10 cellular contexts compared by ENCODE assay signal in the genomic region with DNA sequence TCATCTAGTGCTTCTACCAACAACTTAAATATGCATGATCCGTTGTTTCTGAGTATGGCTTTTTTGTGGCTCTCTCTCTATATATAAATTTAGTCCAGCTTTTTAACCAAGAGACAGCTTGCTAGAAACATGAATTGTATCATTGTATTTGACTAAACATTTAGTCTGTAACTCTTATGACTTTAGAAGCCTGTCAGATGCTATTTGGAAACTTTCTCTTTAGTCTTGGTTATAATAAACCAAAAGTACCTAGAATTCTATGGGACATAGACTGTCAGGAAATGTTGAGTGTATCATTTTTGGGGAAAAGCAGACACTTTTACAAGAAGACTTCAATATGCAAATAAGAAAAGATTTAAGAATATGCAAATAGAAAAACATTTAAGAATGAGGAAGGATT.
DNase-seq lines count a peak whose midpoint lies in the region; ATAC-seq and TF ChIP-seq lines count a peak whose summit lies in the region.
"Had no signal": no experiment of that assay in that cellular context is flagged by ENCODE, and none has a peak within 500 bp of the region (broad histone marks: within the 10 kb centered on the region; RNA-seq: fewer than 3 reads in every experiment).

No MANE protein-coding gene starts in this region.

- no peak overlapping the region for H3K4me3 Mint-ChIP-seq in CD8-positive, alpha-beta memory T cell

- no peaks in the 10 kb centered on the region for H3K36me3 Mint-ChIP-seq in CD8-positive, alpha-beta memory T cell
- H3K36me3 Mint-ChIP-seq: CD4-positive, CD25-positive, alpha-beta regulatory T cell had no signal

- peak overlapping the region; percentile 32 for H3K27ac ChIP-seq in CD8-positive, alpha-beta memory T cell (ENCODE audit: low read depth, low read length)
- peak overlapping the region; percentile 33 for H3K27ac ChIP-seq in epithelial cell of prostate
- no peak overlapping the region for H3K27ac ChIP-seq in RWPE1

- peak; percentile 11 for ATAC-seq in GM21390 (IDR thresholded peaks at IDR 0.05; ENCODE audit: unreplicated experiment)
- peak; percentile 2 for ATAC-seq in HG03442 (IDR thresholded peaks at IDR 0.05; ENCODE audit: unreplicated experiment)

- H3K9me3 Mint-ChIP-seq in CD8-positive, alpha-beta memory T cell, result no peaks in the 10 kb centered on the region

- H3K4me3 ChIP-seq in CD8-positive, alpha-beta memory T cell (ENCODE audit: low read length), result no peak overlapping the region
- no peak overlapping the region for H3K4me3 ChIP-seq in HAP-1

- DNase-seq in CD8-positive, alpha-beta memory T cell, result no peak
- DNase-seq in epithelial cell of prostate (ENCODE audit: low read depth, low spot score) (no peak), RWPE1 (ENCODE audit: low spot score) (no peak), HAP-1 (ENCODE audit: low spot score in 2 of 2) (no peak)
- no peak for DNase-seq in stimulated activated naive CD4-positive, alpha-beta T cell treated with Interleukin-2 at 50 U/mL for 16 hours (lab: John Stamatoyannopoulos, UW)
- no peak for DNase-seq in stimulated activated CD4-positive, alpha-beta T cell treated with anti-CD3 and anti-CD28 coated beads, Interleukin-1b, Interleukin-23, amount 100 ng/mL, for 48 hours
- DNase-seq: NCI-H524 had no signal

- TF ChIP-seq CTCF in RWPE1 (conservative IDR thresholded peaks at IDR 0.05; ENCODE audit: low read depth), result no peak

- in situ Hi-C loops in HAP-1 (cut with MboI; ENCODE audit: low sequenced_read_pairs), result no loop called here

- H3K4me1 ChIP-seq in CD8-positive, alpha-beta memory T cell (ENCODE audit: insufficient read depth, low read length), result no peaks in the 10 kb centered on the region
- peaks cover 2% of the 10 kb centered on the region; the same call in 1 of the 2 replicates for H3K4me1 ChIP-seq in HAP-1

- POLR2A ChIA-PET in CD8-positive, alpha-beta memory T cell (lab: Charles Lee), result no interaction called here
- POLR2A ChIA-PET in RWPE1 (lab: Yijun Ruan, JAX; ENCODE audit: low non-redundant PET), result no interaction called here

- no peaks in the 10 kb centered on the region for H3K36me3 ChIP-seq in CD8-positive, alpha-beta memory T cell (ENCODE audit: insufficient read depth, low read length)
- no peaks in the 10 kb centered on the region for H3K36me3 ChIP-seq in HAP-1 (replicated peaks)

- CTCF ChIA-PET in CD8-positive, alpha-beta memory T cell (lab: Charles Lee), result no interaction called here
- CTCF ChIA-PET in RWPE1 (lab: Yijun Ruan, JAX), result interaction anchor here (0.9 kb wide), 1 partner anchor 119 kb away, joined by 5 read pairs; no protein-coding TSS in a partner anchor

- H3K27me3 Mint-ChIP-seq in CD8-positive, alpha-beta memory T cell, result no peaks in the 10 kb centered on the region
- H3K27me3 Mint-ChIP-seq: CD4-positive, CD25-positive, alpha-beta regulatory T cell had no signal

- no peak overlapping the region for H3K27ac Mint-ChIP-seq in CD8-positive, alpha-beta memory T cell
- H3K27ac Mint-ChIP-seq: CD4-positive, CD25-positive, alpha-beta regulatory T cell had no signal

- peaks cover 0 to 9% (median 0%) of the 10 kb centered on the region in 3 donors for H3K4me1 Mint-ChIP-seq in CD8-positive, alpha-beta memory T cell

- H3K9me3 ChIP-seq in CD8-positive, alpha-beta memory T cell (ENCODE audit: low read length), result no peaks in the 10 kb centered on the region
- H3K9me3 ChIP-seq in HAP-1, result no peaks in the 10 kb centered on the region; the same call in 1 of the 2 replicates

- no peaks in the 10 kb centered on the region for H3K27me3 ChIP-seq in CD8-positive, alpha-beta memory T cell (ENCODE audit: insufficient read depth, low read length, poor library complexity, severe bottlenecking)
- H3K27me3 ChIP-seq in HAP-1 (ENCODE audit: low read depth), result no peaks in the 10 kb centered on the region
